ENCODE assay signal across 1 cellular context in genomic region chr17:72588561-72588960, GRCh38.
TF ChIP-seq lines count a peak whose summit lies in the region.

No MANE protein-coding gene starts in this region.

TF ChIP-seq in IMR-90, 13 proteins besides CTCF, POLR2A, EP300 and RAD21:
- TF ChIP-seq ELK1 (IDR thresholded peaks at IDR 0.05; ENCODE audit: borderline replicate concordance, low read depth, low read length): no peak
- no peak for TF ChIP-seq RCOR1 (IDR thresholded peaks at IDR 0.05; ENCODE audit: insufficient replicate concordance, low read length)
- no peak for TF ChIP-seq MAFK (IDR thresholded peaks at IDR 0.05; ENCODE audit: low read depth, low read length)
- no peak for TF ChIP-seq CHD1 (IDR thresholded peaks at IDR 0.05; ENCODE audit: low read depth, low read length)
- no peak for TF ChIP-seq MAZ (IDR thresholded peaks at IDR 0.05; ENCODE audit: borderline replicate concordance, low read depth, low read length)
- no peak for TF ChIP-seq SMC3 (IDR thresholded peaks at IDR 0.05; ENCODE audit: low read depth, low read length)
- TF ChIP-seq NFE2L2 (IDR thresholded peaks at IDR 0.05; ENCODE audit: low read depth, low read length): no peak
- TF ChIP-seq CEBPB (IDR thresholded peaks at IDR 0.05; ENCODE audit: low read depth, low read length): no peak
- no peak for TF ChIP-seq USF2 (IDR thresholded peaks at IDR 0.05; ENCODE audit: low read depth, low read length)
- no peak for TF ChIP-seq BHLHE40 (IDR thresholded peaks at IDR 0.05; ENCODE audit: low read depth, low read length)
- no peak for TF ChIP-seq RFX5 (IDR thresholded peaks at IDR 0.05; ENCODE audit: low read depth, low read length)
- no peak for TF ChIP-seq MXI1 (IDR thresholded peaks at IDR 0.05; ENCODE audit: borderline replicate concordance, low read depth, low read length)
- TF ChIP-seq FOS (IDR thresholded peaks at IDR 0.05; ENCODE audit: low read depth, low read length): no peak
